16 cellular contexts compared by ENCODE assay signal in the genomic region with DNA sequence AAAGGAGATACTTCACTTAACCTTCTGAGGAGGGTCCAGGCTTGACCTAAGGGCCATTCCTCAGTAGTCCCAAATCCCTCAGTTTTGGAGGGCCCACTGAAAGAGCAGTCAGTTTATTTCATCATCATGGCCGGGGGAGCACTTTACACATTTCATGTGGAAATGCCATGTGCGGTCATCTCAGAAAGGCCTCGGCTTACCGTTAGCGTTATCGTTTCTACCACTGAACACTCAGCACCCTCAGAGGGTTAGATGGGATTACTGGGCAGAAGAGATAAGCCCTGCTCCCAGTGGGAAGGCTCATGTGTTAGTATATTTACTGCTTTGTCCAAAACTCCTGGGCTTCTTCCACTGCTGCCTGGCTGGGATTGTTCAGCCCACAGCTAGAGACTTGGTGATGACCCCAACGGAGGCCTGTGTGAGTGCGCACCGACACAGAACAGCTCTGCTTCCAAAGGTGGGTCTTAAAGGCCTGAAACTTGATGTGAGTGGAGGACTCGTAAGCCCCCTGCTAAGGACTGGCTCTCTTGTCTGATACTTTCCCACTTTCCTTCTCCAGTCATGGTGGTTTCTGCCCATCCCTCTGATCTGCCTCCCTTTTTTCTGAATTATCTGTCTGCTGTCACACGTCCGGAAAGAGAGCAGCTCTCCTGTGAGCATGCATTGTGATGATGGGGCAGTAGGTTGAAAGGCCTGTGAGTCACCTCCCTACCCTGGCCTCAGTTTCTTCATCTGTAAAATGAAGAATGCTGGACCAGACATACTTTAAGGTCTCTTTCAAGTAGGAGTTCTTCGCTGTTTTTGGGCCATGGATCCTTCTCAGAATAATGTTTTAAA.
"Had no signal": no experiment of that assay in that cellular context is flagged by ENCODE, and none has a peak within 500 bp of the region (broad histone marks: within the 10 kb centered on the region; RNA-seq: fewer than 3 reads in every experiment).

No MANE protein-coding gene starts in this region.

- H3K27ac ChIP-seq: PC-9, RWPE1 had no signal

- H3K4me1 Mint-ChIP-seq: activated CD4-positive, alpha-beta T cell treated with anti-CD3 and anti-CD28 coated beads for 36 hours; activated CD4-positive, alpha-beta T cell treated with anti-CD3 and anti-CD28 coated beads, Interleukin-2, amount 10 ng/mL, durations not matched to agents 7 days and 5 days; activated naive CD8-positive, alpha-beta T cell treated with anti-CD3 and anti-CD28 coated beads, Interleukin-2, amount 50 U/mL, for 24 hours; T-cell; WTC11 had no signal

- H3K36me3 Mint-ChIP-seq: activated naive CD8-positive, alpha-beta T cell; T-cell; WTC11 had no signal

- H3K4me3 Mint-ChIP-seq: activated CD4-positive, alpha-beta T cell treated with anti-CD3 and anti-CD28 coated beads for 36 hours; activated CD4-positive, alpha-beta T cell treated with anti-CD3 and anti-CD28 coated beads, Interleukin-2, amount 10 ng/mL, durations not matched to agents 7 days and 5 days; activated CD8-positive, alpha-beta T cell treated with anti-CD3 and anti-CD28 coated beads, Interleukin-2, amount 10 ng/mL, durations not matched to agents 7 days and 5 days; activated naive CD4-positive, alpha-beta T cell treated with anti-CD3 and anti-CD28 coated beads for 36 hours; activated naive CD8-positive, alpha-beta T cell; activated naive CD8-positive, alpha-beta T cell treated with anti-CD3 and anti-CD28 coated beads, Interleukin-2, amount 50 U/mL, for 24 hours; activated T-cell treated with anti-CD3 and anti-CD28 coated beads, Interleukin-2, amount 50 U/mL, for 24 hours; brain; T-cell; T-helper 17 cell; WTC11 had no signal

- H3K27ac Mint-ChIP-seq: activated CD4-positive, alpha-beta T cell treated with anti-CD3 and anti-CD28 coated beads for 36 hours; activated CD4-positive, alpha-beta T cell treated with anti-CD3 and anti-CD28 coated beads, Interleukin-2, amount 10 ng/mL, durations not matched to agents 7 days and 5 days; activated CD8-positive, alpha-beta T cell treated with anti-CD3 and anti-CD28 coated beads, Interleukin-2, amount 10 ng/mL, durations not matched to agents 7 days and 5 days; activated naive CD4-positive, alpha-beta T cell treated with anti-CD3 and anti-CD28 coated beads for 36 hours; activated naive CD8-positive, alpha-beta T cell; activated naive CD8-positive, alpha-beta T cell treated with anti-CD3 and anti-CD28 coated beads, Interleukin-2, amount 50 U/mL, for 24 hours; activated T-cell treated with anti-CD3 and anti-CD28 coated beads, Interleukin-2, amount 50 U/mL, for 24 hours; activated T-helper 2 cell treated with anti-CD3 and anti-CD28 coated beads, Interferon-gamma antibody, Interleukin-2, Interleukin-4, amounts not matched to agents 10 μg/mL and 5 μg/mL and 100 μg/mL, durations not matched to agents 14 hours and 24 hours and 36 hours; T-cell; T-helper 17 cell; WTC11 had no signal

- H3K27me3 Mint-ChIP-seq: activated CD4-positive, alpha-beta T cell treated with anti-CD3 and anti-CD28 coated beads, Interleukin-2, amount 10 ng/mL, durations not matched to agents 7 days and 5 days; activated naive CD8-positive, alpha-beta T cell; activated naive CD8-positive, alpha-beta T cell treated with anti-CD3 and anti-CD28 coated beads, Interleukin-2, amount 50 U/mL, for 24 hours; activated T-cell treated with anti-CD3 and anti-CD28 coated beads, Interleukin-2, amount 50 U/mL, for 24 hours; brain had no signal

- DNase-seq: activated T-cell treated with anti-CD3 and anti-CD28 coated beads, Interleukin-2, amount 50 U/mL, for 24 hours; NCI-H1417 treated with DMSO at 0.1 percent for 48 hours; SIG-M5 had no signal

- H3K4me3 ChIP-seq: PC-9 had no signal

- H3K9me3 Mint-ChIP-seq: activated CD4-positive, alpha-beta T cell treated with anti-CD3 and anti-CD28 coated beads, Interleukin-2, amount 10 ng/mL, durations not matched to agents 7 days and 5 days; activated naive CD4-positive, alpha-beta T cell treated with anti-CD3 and anti-CD28 coated beads for 36 hours; activated naive CD8-positive, alpha-beta T cell treated with anti-CD3 and anti-CD28 coated beads, Interleukin-2, amount 50 U/mL, for 24 hours; activated T-cell treated with anti-CD3 and anti-CD28 coated beads, Interleukin-2, amount 50 U/mL, for 24 hours; activated T-helper 2 cell treated with anti-CD3 and anti-CD28 coated beads, Interferon-gamma antibody, Interleukin-2, Interleukin-4, amounts not matched to agents 10 μg/mL and 5 μg/mL and 100 μg/mL, durations not matched to agents 14 hours and 24 hours and 36 hours; brain; WTC11 had no signal
